ENCODE assay signal across 9 cellular contexts in the genomic region with DNA sequence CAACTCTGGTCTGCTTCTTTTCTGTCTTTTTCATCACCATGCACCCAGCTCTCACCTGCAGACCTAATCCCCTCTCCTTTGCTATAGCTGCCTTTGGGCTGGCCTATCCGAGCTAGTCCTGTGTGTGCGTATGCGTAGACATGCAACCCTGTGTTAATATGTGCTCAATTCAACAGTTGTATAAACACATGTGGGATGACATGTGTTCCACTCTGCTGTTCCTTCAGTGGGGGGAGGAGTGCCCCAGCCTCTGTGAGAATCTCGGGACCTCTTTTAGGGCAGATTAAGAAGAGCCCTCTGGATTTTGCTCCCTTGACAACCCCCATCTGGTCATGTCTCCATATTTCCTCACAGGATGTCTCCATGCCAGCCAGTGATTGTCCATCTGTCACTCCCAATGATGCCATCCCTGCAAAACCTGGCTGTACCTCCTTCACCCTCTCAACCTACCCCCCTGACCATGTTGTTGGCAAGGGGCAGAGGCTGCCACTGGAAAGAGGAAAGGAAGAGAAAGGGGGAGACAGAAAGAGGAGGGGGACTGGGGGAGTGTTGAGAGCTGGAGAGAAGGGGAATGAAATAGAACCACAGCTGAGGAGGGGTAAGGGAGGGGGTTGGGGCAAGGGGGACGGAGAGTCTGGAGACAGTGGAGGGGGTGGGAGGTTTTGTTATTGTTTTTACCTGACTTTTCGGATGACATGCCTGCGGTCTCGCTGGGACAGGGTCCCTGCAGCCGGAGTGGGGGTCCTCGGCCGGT. TPM values are rescaled to one million over a fixed set of nuclear protein-coding genes. Genes with fewer than 3 reads are reported as not detected.
A peak's percentile ranks its signal among the peaks of the same experiment; 100 is the strongest.
DNase-seq lines count a peak whose midpoint lies in the region; ATAC-seq and TF ChIP-seq lines count a peak whose summit lies in the region.
"Had no signal": no experiment of that assay in that cellular context is flagged by ENCODE, and none has a peak within 500 bp of the region (broad histone marks: within the 10 kb centered on the region; RNA-seq: fewer than 3 reads in every experiment).

No MANE protein-coding gene starts in this region.

- peak overlapping the region; percentile 100 for H3K4me3 Mint-ChIP-seq in HFFc6
- H3K4me3 Mint-ChIP-seq in activated T-helper 1 cell treated with anti-CD3 and anti-CD28 coated beads, Interleukin-12 subunit alpha, Interleukin-12 subunit beta, Interleukin-2, Interleukin-4 antibody, amounts not matched to agents 30 ng/mL and 10 ng/mL and 1 ng/mL, durations not matched to agents 14 hours and 24 hours and 36 hours, result peak overlapping the region; percentile 34

- no peak overlapping the region for H3K27ac ChIP-seq in iPS DF 6.9 (ENCODE audit: low read length)
- peak overlapping the region in 4 of 5 donors; percentile 88 to 94 (median 94) for H3K27ac ChIP-seq in stomach

- no peak for ATAC-seq in GM19395 (IDR thresholded peaks at IDR 0.05; ENCODE audit: unreplicated experiment)
- no peak for ATAC-seq in GM18502 (IDR thresholded peaks at IDR 0.05; ENCODE audit: poor library complexity, unreplicated experiment)

- no peak for TF ChIP-seq POLR2A in stomach (IDR thresholded peaks at IDR 0.05)

- no peaks in the 10 kb centered on the region for H3K9me3 Mint-ChIP-seq in HFFc6
- H3K9me3 Mint-ChIP-seq in activated T-helper 1 cell treated with anti-CD3 and anti-CD28 coated beads, Interleukin-12 subunit alpha, Interleukin-12 subunit beta, Interleukin-2, Interleukin-4 antibody, amounts not matched to agents 30 ng/mL and 10 ng/mL and 1 ng/mL, durations not matched to agents 14 hours and 24 hours and 36 hours, result no peaks in the 10 kb centered on the region

- H3K36me3 ChIP-seq in iPS DF 6.9 (ENCODE audit: control insufficient read depth, insufficient read depth, low read length), result no peaks in the 10 kb centered on the region
- peaks cover 3 to 21% (median 13%) of the 10 kb centered on the region in 4 donors for H3K36me3 ChIP-seq in stomach
- H3K36me3 ChIP-seq in HAP-1 (replicated peaks), result peaks cover 5% of the 10 kb centered on the region; the same call in 1 of the 2 replicates

- in situ Hi-C loops in HAP-1 (cut with MboI; ENCODE audit: low sequenced_read_pairs), result no loop called here

- DNase-seq in HFFc6 (no peak), iPS DF 6.9 (ENCODE audit: low read depth, low spot score) (no peak), stomach (no peak), HAP-1 (ENCODE audit: low spot score in 2 of 2) (no peak)
- DNase-seq in activated T-helper 1 cell treated with anti-CD3 and anti-CD28 coated beads, Interleukin-12 subunit alpha, Interleukin-12 subunit beta, Interleukin-2, Interleukin-4 antibody, amounts not matched to agents 30 ng/mL and 10 ng/mL and 1 ng/mL, durations not matched to agents 14 hours and 24 hours and 36 hours (ENCODE audit: low spot score), result no peak
- DNase-seq: amniotic stem cell had no signal

- H3K27me3 Mint-ChIP-seq in HFFc6 (ENCODE audit: insufficient read depth), result peaks cover 6% of the 10 kb centered on the region
- H3K27me3 Mint-ChIP-seq in activated T-helper 1 cell treated with anti-CD3 and anti-CD28 coated beads, Interleukin-12 subunit alpha, Interleukin-12 subunit beta, Interleukin-2, Interleukin-4 antibody, amounts not matched to agents 30 ng/mL and 10 ng/mL and 1 ng/mL, durations not matched to agents 14 hours and 24 hours and 36 hours (ENCODE audit: insufficient read depth), result peaks cover 52% of the 10 kb centered on the region

- WGBS in iPS DF 6.9 (ENCODE audit: insufficient coverage, insufficient read length), result no CpG with 5 or more reads among the region's 11 CpGs
- 38 to 69% (median 55%) methylated on average over 6 to 11 of the region's 11 CpGs for WGBS in stomach, 5 donors

- H3K4me1 Mint-ChIP-seq in HFFc6 (ENCODE audit: low read depth), result peaks cover 43% of the 10 kb centered on the region
- peaks cover 55% of the 10 kb centered on the region for H3K4me1 Mint-ChIP-seq in activated T-helper 1 cell treated with anti-CD3 and anti-CD28 coated beads, Interleukin-12 subunit alpha, Interleukin-12 subunit beta, Interleukin-2, Interleukin-4 antibody, amounts not matched to agents 30 ng/mL and 10 ng/mL and 1 ng/mL, durations not matched to agents 14 hours and 24 hours and 36 hours (ENCODE audit: low read depth)

- peaks cover 9% of the 10 kb centered on the region for H3K4me1 ChIP-seq in iPS DF 6.9 (ENCODE audit: control insufficient read depth, insufficient read depth, low read length)
- peaks cover 37 to 71% (median 63%) of the 10 kb centered on the region in 4 donors for H3K4me1 ChIP-seq in stomach
- H3K4me1 ChIP-seq in HAP-1, result peaks cover 9% of the 10 kb centered on the region

- no peaks in the 10 kb centered on the region for H3K27me3 ChIP-seq in iPS DF 6.9 (ENCODE audit: control insufficient read depth, insufficient read depth, low read length)
- H3K27me3 ChIP-seq in stomach, result peaks cover 0 to 34% (median 0%) of the 10 kb centered on the region in 3 donors
- peaks cover under 1% of the 10 kb centered on the region; the same call in 1 of the 2 replicates for H3K27me3 ChIP-seq in HAP-1 (ENCODE audit: low read depth)

- TF ChIP-seq EP300 in stomach (IDR thresholded peaks at IDR 0.05), result no peak

- H3K4me3 ChIP-seq in iPS DF 6.9 (ENCODE audit: low read length) (peak overlapping the region; percentile 14; the same call in 1 of the 2 replicates), stomach (peak overlapping the region; percentile 59 to 87 (median 78)), HAP-1 (no peak overlapping the region)
- H3K4me3 ChIP-seq: lung had no signal

- no peaks in the 10 kb centered on the region for H3K9me3 ChIP-seq in iPS DF 6.9 (ENCODE audit: control insufficient read depth, insufficient read depth, low read length)
- H3K9me3 ChIP-seq in stomach, result no peaks in the 10 kb centered on the region
- H3K9me3 ChIP-seq in HAP-1, result no peaks in the 10 kb centered on the region

- intact Hi-C loops in activated T-helper 1 cell treated with anti-CD3 and anti-CD28 coated beads, Interleukin-12 subunit alpha, Interleukin-12 subunit beta, Interleukin-2, Interleukin-4 antibody, amounts not matched to agents 30 ng/mL and 10 ng/mL and 1 ng/mL, durations not matched to agents 14 hours and 24 hours and 36 hours (cut with micrococcal nuclease), result no loop called here
- intact Hi-C loops in stomach (cut with DNase I; ENCODE audit: low total_unique reads), result loop anchor here (5.0 kb wide), 1 partner anchor 34 kb away; no protein-coding TSS in a partner anchor

- TF ChIP-seq CTCF in HFFc6 (IDR thresholded peaks at IDR 0.05) (no peak), stomach (IDR thresholded peaks at IDR 0.05) (no peak)

- H3K27ac Mint-ChIP-seq in HFFc6, result peak overlapping the region; percentile 17; the same call in 1 of the 2 replicates
- H3K27ac Mint-ChIP-seq in activated T-helper 1 cell treated with anti-CD3 and anti-CD28 coated beads, Interleukin-12 subunit alpha, Interleukin-12 subunit beta, Interleukin-2, Interleukin-4 antibody, amounts not matched to agents 30 ng/mL and 10 ng/mL and 1 ng/mL, durations not matched to agents 14 hours and 24 hours and 36 hours, result no peak overlapping the region

- H3K36me3 Mint-ChIP-seq in HFFc6 (ENCODE audit: low read depth), result peaks cover 13% of the 10 kb centered on the region; the same call in 1 of the 2 replicates
- peaks cover 6% of the 10 kb centered on the region for H3K36me3 Mint-ChIP-seq in activated T-helper 1 cell treated with anti-CD3 and anti-CD28 coated beads, Interleukin-12 subunit alpha, Interleukin-12 subunit beta, Interleukin-2, Interleukin-4 antibody, amounts not matched to agents 30 ng/mL and 10 ng/mL and 1 ng/mL, durations not matched to agents 14 hours and 24 hours and 36 hours (ENCODE audit: low read depth)

RNA-seq across cellular contexts. Expression of a gene that starts 0.4 kb away (rescaled TPM):
- 1 to 10 TPM; 2.6 to 5.8 (median 5.1) TPM for total RNA-seq in HFFc6 (2021; fragmentation: NEBNext Ultra II Directional; extraction: Animal tissue kit (Norgen Biotek cat#: 25700))
- total RNA-seq in activated T-helper 1 cell treated with anti-CD3 and anti-CD28 coated beads, Interleukin-12 subunit alpha, Interleukin-12 subunit beta, Interleukin-2, Interleukin-4 antibody, amounts not matched to agents 30 ng/mL and 10 ng/mL and 1 ng/mL, durations not matched to agents 14 hours and 24 hours and 36 hours, result 0.24 and 0.57 TPM in 2 replicates
- total RNA-seq in stomach, result under 1 TPM in 3 of 5 donors, not detected in 2; 0.18 to 0.87 (median 0.87) TPM
- polyA plus RNA-seq in stomach, result 1 to 10 TPM; 1.9 to 6.0 (median 3.4) TPM

RNA-seq across cellular contexts. Expression of a gene that starts 2.6 kb away (rescaled TPM):
- total RNA-seq in HFFc6 (2021; fragmentation: NEBNext Ultra II Directional; extraction: Animal tissue kit (Norgen Biotek cat#: 25700)), result 10 to 100 TPM; 15.9 to 21.7 (median 18.6) TPM
- total RNA-seq in activated T-helper 1 cell treated with anti-CD3 and anti-CD28 coated beads, Interleukin-12 subunit alpha, Interleukin-12 subunit beta, Interleukin-2, Interleukin-4 antibody, amounts not matched to agents 30 ng/mL and 10 ng/mL and 1 ng/mL, durations not matched to agents 14 hours and 24 hours and 36 hours, result 12.4 and 17.1 TPM in 2 replicates
- 10 to 100 TPM in 4 of 5 donors, 1 to 10 TPM in 1; 5.8 to 73.0 (median 35.7) TPM for total RNA-seq in stomach
- 10 to 100 TPM in 1 of 3 donors, 1 to 10 TPM in 2; 5.8 to 11.1 (median 7.9) TPM for polyA plus RNA-seq in stomach

RNA-seq across cellular contexts. Expression of a gene that starts 13.1 kb away (rescaled TPM):
- total RNA-seq in HFFc6 (2021; fragmentation: NEBNext Ultra II Directional; extraction: Animal tissue kit (Norgen Biotek cat#: 25700)), result 1 to 10 TPM; 3.5 to 4.4 (median 3.7) TPM
- total RNA-seq in activated T-helper 1 cell treated with anti-CD3 and anti-CD28 coated beads, Interleukin-12 subunit alpha, Interleukin-12 subunit beta, Interleukin-2, Interleukin-4 antibody, amounts not matched to agents 30 ng/mL and 10 ng/mL and 1 ng/mL, durations not matched to agents 14 hours and 24 hours and 36 hours, result 8.3 and 9.1 TPM in 2 replicates
- 100 to 1,000 TPM in 1 of 5 donors, 10 to 100 TPM in 2, 1 to 10 TPM in 1, under 1 TPM in 1; 0.87 to 224 (median 10.1) TPM for total RNA-seq in stomach
- polyA plus RNA-seq in stomach, result 10 to 100 TPM; 14.6 to 30.3 (median 16.6) TPM

RNA-seq across cellular contexts. Expression of a gene that starts 21.2 kb away (rescaled TPM):
- total RNA-seq in HFFc6 (2021; fragmentation: NEBNext Ultra II Directional; extraction: Animal tissue kit (Norgen Biotek cat#: 25700)), result 1 to 10 TPM; 4.3 to 6.0 (median 4.9) TPM
- total RNA-seq in activated T-helper 1 cell treated with anti-CD3 and anti-CD28 coated beads, Interleukin-12 subunit alpha, Interleukin-12 subunit beta, Interleukin-2, Interleukin-4 antibody, amounts not matched to agents 30 ng/mL and 10 ng/mL and 1 ng/mL, durations not matched to agents 14 hours and 24 hours and 36 hours, result 4.8 and 6.0 TPM in 2 replicates
- total RNA-seq in stomach, result 1 to 10 TPM in 2 of 5 donors, under 1 TPM in 1, not detected in 2; 0.45 to 3.3 (median 3.2) TPM
- 1 to 10 TPM; 2.7 to 9.6 (median 8.5) TPM for polyA plus RNA-seq in stomach

RNA-seq across cellular contexts. Expression of a gene that starts 23.3 kb away (rescaled TPM):
- 10 to 100 TPM; 80.0 to 96.2 (median 88.7) TPM for total RNA-seq in HFFc6 (2021; fragmentation: NEBNext Ultra II Directional; extraction: Animal tissue kit (Norgen Biotek cat#: 25700))
- 80.1 and 97.6 TPM in 2 replicates for total RNA-seq in activated T-helper 1 cell treated with anti-CD3 and anti-CD28 coated beads, Interleukin-12 subunit alpha, Interleukin-12 subunit beta, Interleukin-2, Interleukin-4 antibody, amounts not matched to agents 30 ng/mL and 10 ng/mL and 1 ng/mL, durations not matched to agents 14 hours and 24 hours and 36 hours
- 100 to 1,000 TPM in 2 of 5 donors, 10 to 100 TPM in 3; 22.8 to 718 (median 73.3) TPM for total RNA-seq in stomach
- 10 to 100 TPM; 20.9 to 48.1 (median 24.4) TPM for polyA plus RNA-seq in stomach
